Comparison of ENCODE assay signal across 11 cellular contexts in the genomic region with DNA sequence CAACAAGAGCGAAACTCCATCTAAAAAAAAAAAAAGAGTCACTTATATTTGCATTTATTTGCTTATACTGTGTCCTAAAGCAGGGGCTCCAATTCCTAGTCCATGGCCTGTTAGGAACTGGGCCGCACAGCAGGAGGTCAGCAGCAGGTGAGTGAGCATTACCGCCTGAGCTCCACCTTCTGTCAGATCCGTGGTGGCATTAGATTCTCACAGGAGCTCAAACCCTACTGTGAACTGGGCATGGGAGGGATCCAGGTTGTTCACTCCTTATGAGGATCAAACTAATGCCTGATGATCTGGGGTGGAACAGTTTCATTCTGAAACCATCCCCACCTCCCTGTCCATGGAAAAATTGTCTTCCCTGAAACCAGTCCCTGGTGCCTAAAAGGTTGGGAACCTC. TPM values are rescaled to one million over a fixed set of nuclear protein-coding genes. Genes with fewer than 3 reads are reported as not detected.
DNase-seq lines count a peak whose midpoint lies in the region; ATAC-seq and TF ChIP-seq lines count a peak whose summit lies in the region.
"Had no signal": no experiment of that assay in that cellular context is flagged by ENCODE, and none has a peak within 500 bp of the region (broad histone marks: within the 10 kb centered on the region; RNA-seq: fewer than 3 reads in every experiment).

No MANE protein-coding gene starts in this region.

- WGBS in transverse colon (ENCODE audit: low coverage in 1 of 2), 2 donors: 82% methylated on average over 4 of the region's 4 CpGs; no CpG with 5 or more reads in 1 of the 2 donors
- no CpG with 5 or more reads among the region's 4 CpGs for WGBS in neuronal stem cell (ENCODE audit: extremely low coverage in 2 of 2, insufficient read length in 2 of 2, insufficient replicate concordance in 1 of 2), 2 donors

- DNase-seq in brain microvascular endothelial cell: no peak
- DNase-seq in transverse colon: no peak
- no peak for DNase-seq in neuronal stem cell (ENCODE audit: low spot score)
- DNase-seq: activated T-cell treated with anti-CD3 and anti-CD28 coated beads, Interleukin-2, amount 50 U/mL, for 1 hour; cerebellar nuclear complex; NCI-H510A; stimulated activated CD8-positive, alpha-beta memory T cell treated with anti-CD3 and anti-CD28 coated beads, Interleukin-4, amount 100 ng/mL, for 48 hours had no signal

- no peak overlapping the region for H2AK5ac ChIP-seq in neuronal stem cell (ENCODE audit: low read depth, low read length)

- no peak overlapping the region for H2BK120ac ChIP-seq in neuronal stem cell (ENCODE audit: low read depth, low read length)

- H3K36me3 ChIP-seq in brain microvascular endothelial cell (replicated peaks) (no peaks in the 10 kb centered on the region), mucosa of rectum (ENCODE audit: control insufficient read depth in 2 of 2, insufficient read depth in 2 of 2, low read length in 2 of 2) (no peaks in the 10 kb centered on the region), transverse colon (no peaks in the 10 kb centered on the region), neuronal stem cell (replicated peaks in 1 of 2; ENCODE audit: control insufficient read depth in 2 of 2, insufficient read depth in 2 of 2, low read length in 2 of 2) (no peaks in the 10 kb centered on the region)

- no peak overlapping the region for H2BK15ac ChIP-seq in neuronal stem cell (ENCODE audit: low read length)

- no peak overlapping the region for H2BK12ac ChIP-seq in neuronal stem cell (ENCODE audit: low read length)

- H3K9me3 ChIP-seq in mucosa of rectum (ENCODE audit: control insufficient read depth in 2 of 2, low read length in 2 of 2) (no peaks in the 10 kb centered on the region), transverse colon (no peaks in the 10 kb centered on the region), neuronal stem cell (replicated peaks in 1 of 2; ENCODE audit: control insufficient read depth in 2 of 2, insufficient read depth in 1 of 2, low read depth in 1 of 2, low read length in 2 of 2) (no peaks in the 10 kb centered on the region)

- H3K79me1 ChIP-seq in neuronal stem cell (ENCODE audit: low read depth, low read length): no peaks in the 10 kb centered on the region

- no peak overlapping the region for H3K23ac ChIP-seq in neuronal stem cell (ENCODE audit: low read depth, low read length, poor library complexity)

- H3K4ac ChIP-seq in neuronal stem cell (ENCODE audit: low read length): no peak overlapping the region

- H3K27ac ChIP-seq in brain microvascular endothelial cell (peak overlapping the region; percentile 91), mucosa of rectum (ENCODE audit: low read depth in 2 of 2, low read length in 2 of 2) (peak overlapping the region; percentile 77 to 80), transverse colon (peak overlapping the region; percentile 81 to 91 (median 86)), neuronal stem cell (replicated peaks; ENCODE audit: low read length) (no peak overlapping the region)

- no peak overlapping the region for H2BK5ac ChIP-seq in neuronal stem cell (ENCODE audit: low read length)

- no peaks in the 10 kb centered on the region for H3K27me3 ChIP-seq in brain microvascular endothelial cell (replicated peaks)
- H3K27me3 ChIP-seq in mucosa of rectum (ENCODE audit: control insufficient read depth in 2 of 2, insufficient read depth in 2 of 2, low read length in 2 of 2): no peaks in the 10 kb centered on the region
- H3K27me3 ChIP-seq in transverse colon: no peaks in the 10 kb centered on the region
- H3K27me3 ChIP-seq in neuronal stem cell (ENCODE audit: control insufficient read depth in 3 of 3, insufficient read depth in 3 of 3, low read depth in 1 of 3, low read length in 3 of 3): no peaks in the 10 kb centered on the region

- TF ChIP-seq CTCF in brain microvascular endothelial cell (IDR thresholded peaks at IDR 0.05; ENCODE audit: low read depth, low read length, missing control alignments): no peak
- no peak for TF ChIP-seq CTCF in transverse colon (IDR thresholded peaks at IDR 0.05)

- TF ChIP-seq POLR2A in transverse colon (IDR thresholded peaks at IDR 0.05): no peak

- H4K91ac ChIP-seq in neuronal stem cell (ENCODE audit: low read depth, low read length, poor library complexity): no peak overlapping the region

- H3K4me2 ChIP-seq in neuronal stem cell (ENCODE audit: insufficient read depth, low read length, poor library complexity, severe bottlenecking): no peak overlapping the region

- TF ChIP-seq RAD21 in Ishikawa (IDR thresholded peaks at IDR 0.05; ENCODE audit: low read depth): peak; percentile 39; the same call in 1 of the 2 replicates

- in situ Hi-C loops in brain microvascular endothelial cell (cut with HindIII; ENCODE audit: low pct_ligation_motif_present, low sequenced_read_pairs): no loop called here
- in situ Hi-C loops in transverse colon (cut with MboI; ENCODE audit: low pct_ligation_motif_present in 1 of 4, low pct_unique_long_range_greater_than_20kb in 1 of 4, low sequenced_read_pairs in 3 of 4): no loop called here

- no peak overlapping the region for H3K18ac ChIP-seq in neuronal stem cell (ENCODE audit: low read length)

- ATAC-seq in HG02610 (IDR thresholded peaks at IDR 0.05; ENCODE audit: unreplicated experiment) (no peak), GM19467 (IDR thresholded peaks at IDR 0.05; ENCODE audit: unreplicated experiment) (no peak)

- TF ChIP-seq EP300 in Ishikawa (IDR thresholded peaks at IDR 0.05; ENCODE audit: borderline replicate concordance) (no peak), transverse colon (IDR thresholded peaks at IDR 0.05; ENCODE audit: low read depth) (no peak)

- H3K4me3 ChIP-seq in brain microvascular endothelial cell (ENCODE audit: low read depth, low read length) (no peak overlapping the region), mucosa of rectum (ENCODE audit: low read length in 2 of 2) (no peak overlapping the region), transverse colon (no peak overlapping the region), neuronal stem cell (ENCODE audit: low read length in 2 of 2) (no peak overlapping the region)

- H4K8ac ChIP-seq in neuronal stem cell (ENCODE audit: low read depth, low read length): no peak overlapping the region

- H3K14ac ChIP-seq in neuronal stem cell (ENCODE audit: low read length): no peak overlapping the region

- H3K4me1 ChIP-seq in mucosa of rectum (ENCODE audit: control insufficient read depth in 2 of 2, insufficient read depth in 2 of 2, low read length in 2 of 2) (peaks cover 22 to 26% of the 10 kb centered on the region in 2 donors), transverse colon (peaks cover 43 to 67% (median 51%) of the 10 kb centered on the region in 4 donors), neuronal stem cell (ENCODE audit: control insufficient read depth in 2 of 2, insufficient read depth in 1 of 2, low read depth in 1 of 2, low read length in 2 of 2) (peaks cover 23 to 42% of the 10 kb centered on the region in 2 donors)

- no peak overlapping the region for H2AFZ ChIP-seq in neuronal stem cell (ENCODE audit: low read length)

- intact Hi-C loops in transverse colon (cut with DNase I; ENCODE audit: low total_unique reads): no loop called here

- H3K9ac ChIP-seq in mucosa of rectum (ENCODE audit: low read depth in 1 of 2, low read length in 2 of 2) (no peak overlapping the region), neuronal stem cell (ENCODE audit: low read depth, low read length, poor library complexity) (no peak overlapping the region)

TF ChIP-seq in Ishikawa, 13 proteins besides CTCF, POLR2A, EP300 and RAD21:
- TF ChIP-seq, protein P1, sequence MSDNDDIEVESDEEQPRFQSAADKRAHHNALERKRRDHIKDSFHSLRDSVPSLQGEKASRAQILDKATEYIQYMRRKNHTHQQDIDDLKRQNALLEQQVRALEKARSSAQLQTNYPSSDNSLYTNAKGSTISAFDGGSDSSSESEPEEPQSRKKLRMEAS (IDR thresholded peaks at IDR 0.05): no peak; the same call in none of the 2 replicates
- TF ChIP-seq, protein P2, sequence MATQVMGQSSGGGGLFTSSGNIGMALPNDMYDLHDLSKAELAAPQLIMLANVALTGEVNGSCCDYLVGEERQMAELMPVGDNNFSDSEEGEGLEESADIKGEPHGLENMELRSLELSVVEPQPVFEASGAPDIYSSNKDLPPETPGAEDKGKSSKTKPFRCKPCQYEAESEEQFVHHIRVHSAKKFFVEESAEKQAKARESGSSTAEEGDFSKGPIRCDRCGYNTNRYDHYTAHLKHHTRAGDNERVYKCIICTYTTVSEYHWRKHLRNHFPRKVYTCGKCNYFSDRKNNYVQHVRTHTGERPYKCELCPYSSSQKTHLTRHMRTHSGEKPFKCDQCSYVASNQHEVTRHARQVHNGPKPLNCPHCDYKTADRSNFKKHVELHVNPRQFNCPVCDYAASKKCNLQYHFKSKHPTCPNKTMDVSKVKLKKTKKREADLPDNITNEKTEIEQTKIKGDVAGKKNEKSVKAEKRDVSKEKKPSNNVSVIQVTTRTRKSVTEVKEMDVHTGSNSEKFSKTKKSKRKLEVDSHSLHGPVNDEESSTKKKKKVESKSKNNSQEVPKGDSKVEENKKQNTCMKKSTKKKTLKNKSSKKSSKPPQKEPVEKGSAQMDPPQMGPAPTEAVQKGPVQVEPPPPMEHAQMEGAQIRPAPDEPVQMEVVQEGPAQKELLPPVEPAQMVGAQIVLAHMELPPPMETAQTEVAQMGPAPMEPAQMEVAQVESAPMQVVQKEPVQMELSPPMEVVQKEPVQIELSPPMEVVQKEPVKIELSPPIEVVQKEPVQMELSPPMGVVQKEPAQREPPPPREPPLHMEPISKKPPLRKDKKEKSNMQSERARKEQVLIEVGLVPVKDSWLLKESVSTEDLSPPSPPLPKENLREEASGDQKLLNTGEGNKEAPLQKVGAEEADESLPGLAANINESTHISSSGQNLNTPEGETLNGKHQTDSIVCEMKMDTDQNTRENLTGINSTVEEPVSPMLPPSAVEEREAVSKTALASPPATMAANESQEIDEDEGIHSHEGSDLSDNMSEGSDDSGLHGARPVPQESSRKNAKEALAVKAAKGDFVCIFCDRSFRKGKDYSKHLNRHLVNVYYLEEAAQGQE (IDR thresholded peaks at IDR 0.05; ENCODE audit: low read depth): no peak
- TF ChIP-seq NFIC (IDR thresholded peaks at IDR 0.05) (no peak), TEAD4 (IDR thresholded peaks at IDR 0.05) (no peak), TAF1 (IDR thresholded peaks at IDR 0.05; ENCODE audit: low read depth) (peak; percentile 27; the same call in 1 of the 2 replicates), EGR1 (IDR thresholded peaks at IDR 0.05) (no peak)

RNA-seq across cellular contexts. Expression of a gene that starts 24.9 kb away (rescaled TPM):
- 10 to 100 TPM in 1 of 4 donors, 1 to 10 TPM in 3; 7.9 to 26.3 (median 8.6) TPM for total RNA-seq in transverse colon
- 0.01 TPM for polyA plus RNA-seq in neuronal stem cell (2013, experiment 1 of 2)
- 0.01 TPM for polyA plus RNA-seq in neuronal stem cell (2013, experiment 2 of 2)

RNA-seq across cellular contexts. Expression of a gene that starts 45.2 kb away (rescaled TPM):
- total RNA-seq in transverse colon: 10 to 100 TPM in 1 of 4 donors, 1 to 10 TPM in 3; 6.0 to 12.7 (median 8.1) TPM
- polyA plus RNA-seq in neuronal stem cell (2013, experiment 1 of 2): 1.0 TPM
- 0.98 TPM for polyA plus RNA-seq in neuronal stem cell (2013, experiment 2 of 2)
